ENCODE assay signal across 27 cellular contexts in genomic region chr20:24983896-24984295, GRCh38. TPM values are rescaled to one million over a fixed set of nuclear protein-coding genes. Genes with fewer than 3 reads are reported as not detected.
DNase-seq lines count a peak whose midpoint lies in the region; ATAC-seq, FAIRE-seq and TF ChIP-seq lines count a peak whose summit lies in the region.
"Had no signal": no experiment of that assay in that cellular context is flagged by ENCODE, and none has a peak within 500 bp of the region (broad histone marks: within the 10 kb centered on the region; RNA-seq: fewer than 3 reads in every experiment).

No MANE protein-coding gene starts in this region.

- H3K27me3 Mint-ChIP-seq in nephron (ENCODE audit: low read depth) (no peaks in the 10 kb centered on the region), type B pancreatic cell (no peaks in the 10 kb centered on the region)
- H3K27me3 Mint-ChIP-seq: activated naive CD8-positive, alpha-beta T cell treated with anti-CD3 and anti-CD28 coated beads for 36 hours; B cell had no signal

- peaks cover 50% of the 10 kb centered on the region for H3K36me3 Mint-ChIP-seq in nephron (ENCODE audit: low read depth)
- H3K36me3 Mint-ChIP-seq in type B pancreatic cell, result peaks cover 33% of the 10 kb centered on the region

- intact Hi-C loops in HepG2 (cut with micrococcal nuclease; ENCODE audit: unreplicated experiment) (no loop called here), left ventricle myocardium inferior (cut with micrococcal nuclease) (no loop called here)

- no peak for TF ChIP-seq POLR2A in HepG2 (IDR thresholded peaks at IDR 0.05; ENCODE audit: insufficient read depth in 1 of 2, low read depth in 2 of 2, low read length in 2 of 2)

- H3K9me3 Mint-ChIP-seq in nephron (peaks cover 13% of the 10 kb centered on the region), type B pancreatic cell (peaks cover 8% of the 10 kb centered on the region)
- H3K9me3 Mint-ChIP-seq: activated T-helper 2 cell treated with anti-CD3 and anti-CD28 coated beads, Interferon-gamma antibody, Interleukin-2, Interleukin-4, amounts not matched to agents 10 μg/mL and 5 μg/mL and 100 μg/mL, durations not matched to agents 14 hours and 24 hours and 36 hours had no signal

- H3K27ac Mint-ChIP-seq in nephron (peak overlapping the region in 2 of 3 experiments; percentile 31 to 33), type B pancreatic cell (no peak overlapping the region)
- H3K27ac Mint-ChIP-seq: activated naive CD8-positive, alpha-beta T cell treated with anti-CD3 and anti-CD28 coated beads for 36 hours; activated T-helper 2 cell treated with anti-CD3 and anti-CD28 coated beads, Interferon-gamma antibody, Interleukin-2, Interleukin-4, amounts not matched to agents 10 μg/mL and 5 μg/mL and 100 μg/mL, durations not matched to agents 14 hours and 24 hours and 36 hours; B cell had no signal

- in situ Hi-C loops in HepG2 (cut with HindIII; ENCODE audit: extremely low pct_ligation_motif_present, low pct_unique_long_range_greater_than_20kb), result no loop called here

- POLR2A ChIA-PET in HepG2 (lab: Yijun Ruan, JAX), result no interaction called here

- H3K9ac ChIP-seq in liver (ENCODE audit: low read depth in 1 of 2, low read length in 2 of 2) (peak overlapping the region; percentile 10 to 56), HepG2 (ENCODE audit: insufficient read depth, low read depth, low read length) (no peak overlapping the region)

- H3K4me1 ChIP-seq in liver (ENCODE audit: control insufficient read depth in 4 of 4, insufficient read depth in 4 of 4, low read length in 3 of 4), result peaks cover 21 to 83% (median 68%) of the 10 kb centered on the region in 4 donors
- H3K4me1 ChIP-seq in HepG2 (ENCODE audit: insufficient read depth, low read length), result peaks cover 55% of the 10 kb centered on the region
- peaks cover 29% of the 10 kb centered on the region for H3K4me1 ChIP-seq in left ventricle myocardium inferior
- H3K4me1 ChIP-seq: A549, prostate gland had no signal

- no peaks in the 10 kb centered on the region for H3K4me1 Mint-ChIP-seq in nephron
- H3K4me1 Mint-ChIP-seq in type B pancreatic cell (ENCODE audit: unreplicated experiment), result peaks cover 4% of the 10 kb centered on the region
- H3K4me1 Mint-ChIP-seq: WTC11 had no signal

- TF ChIP-seq CTCF in liver (IDR thresholded peaks at IDR 0.05; ENCODE audit: low read depth, low read length, missing input control) (no peak), HepG2 (CRISPR knock-in tag; IDR thresholded peaks at IDR 0.05) (no peak), left ventricle myocardium inferior (IDR thresholded peaks at IDR 0.05; ENCODE audit: borderline replicate concordance) (no peak), nephron (IDR thresholded peaks at IDR 0.05; ENCODE audit: unreplicated experiment in 3 of 3) (no peak), type B pancreatic cell (conservative IDR thresholded peaks at IDR 0.05) (no peak)

- H3K36me3 ChIP-seq in liver (ENCODE audit: control insufficient read depth in 4 of 4, insufficient read depth in 3 of 4, low read depth in 1 of 4, low read length in 3 of 4) (peaks cover 6 to 28% (median 18%) of the 10 kb centered on the region in 4 donors), HepG2 (replicated peaks in 1 of 2; ENCODE audit: control insufficient read depth in 1 of 2, insufficient read depth in 2 of 2, low read length in 2 of 2) (peaks cover 19 to 49% of the 10 kb centered on the region in 2 experiments; a peak in 4 of 5 replicates), left ventricle myocardium inferior (peaks cover 13% of the 10 kb centered on the region)
- H3K36me3 ChIP-seq: prostate gland had no signal

- TF ChIP-seq EP300 in HepG2 (IDR thresholded peaks at IDR 0.05; ENCODE audit: low read depth in 2 of 2, low read length in 2 of 2) (no peak), HepG2 (CRISPR knock-in tag; IDR thresholded peaks at IDR 0.05; ENCODE audit: borderline replicate concordance) (no peak)

- H3K4me3 ChIP-seq in liver (ENCODE audit: low read depth in 1 of 3, low read length in 3 of 3) (peak overlapping the region; percentile 10 to 61 (median 41)), HepG2 (replicated peaks in 1 of 3; ENCODE audit: insufficient read depth in 1 of 3, low read depth in 2 of 3, low read length in 3 of 3) (no peak overlapping the region), left ventricle myocardium inferior (no peak overlapping the region)
- H3K4me3 ChIP-seq: A549, prostate gland, upper lobe of left lung had no signal

- H3K9me3 ChIP-seq in liver (ENCODE audit: control insufficient read depth in 4 of 4, low read length in 3 of 4) (no peaks in the 10 kb centered on the region), HepG2 (ENCODE audit: low read length) (no peaks in the 10 kb centered on the region), left ventricle myocardium inferior (replicated peaks) (no peaks in the 10 kb centered on the region)
- H3K9me3 ChIP-seq: prostate gland, upper lobe of left lung had no signal

- peak in 1 of 2 donors; percentile 35 for TF ChIP-seq RAD21 in liver (IDR thresholded peaks at IDR 0.05)
- TF ChIP-seq RAD21 in HepG2 (CRISPR knock-in tag; IDR thresholded peaks at IDR 0.05), result no peak

- no peaks in the 10 kb centered on the region for H3K27me3 ChIP-seq in liver (ENCODE audit: control insufficient read depth in 4 of 4, insufficient read depth in 4 of 4, low read length in 3 of 4)
- no peaks in the 10 kb centered on the region for H3K27me3 ChIP-seq in HepG2 (ENCODE audit: control insufficient read depth in 1 of 2, insufficient read depth in 2 of 2, low read length in 2 of 2)
- no peaks in the 10 kb centered on the region for H3K27me3 ChIP-seq in left ventricle myocardium inferior (ENCODE audit: low read depth)
- H3K27me3 ChIP-seq: upper lobe of left lung had no signal

- no TSS peak for BruUV-seq in HepG2 (replicated peaks; lab: Mats Ljungman, UMichigan)

- H3K79me2 ChIP-seq in HepG2 (ENCODE audit: insufficient read depth, low read length), result peaks cover 44% of the 10 kb centered on the region

- no peak overlapping the region for H2AFZ ChIP-seq in HepG2 (ENCODE audit: low read length)

- peak overlapping the region; percentile 34 to 55 for H3K27ac ChIP-seq in liver (ENCODE audit: low read depth in 1 of 2, low read length in 2 of 2)
- H3K27ac ChIP-seq in HepG2 (ENCODE audit: extremely low read length, insufficient read depth, low read length), result no peak overlapping the region
- peak overlapping the region; percentile 32 for H3K27ac ChIP-seq in left ventricle myocardium inferior (replicated peaks)
- H3K27ac ChIP-seq: A549, prostate gland had no signal

- FAIRE-seq in HepG2 (lab: Jason Lieb, UNC), result no peak
- FAIRE-seq: A549, astrocyte, H1, kidney had no signal

- WGBS in liver, result 39% methylated on average over 8 of the region's 8 CpGs
- WGBS in HepG2 (ENCODE audit: low lambda C conversion rate), result 74% methylated on average over 8 of the region's 8 CpGs

- H3K4me3 Mint-ChIP-seq in nephron (no peak overlapping the region), type B pancreatic cell (no peak overlapping the region)
- H3K4me3 Mint-ChIP-seq: activated naive CD8-positive, alpha-beta T cell treated with anti-CD3 and anti-CD28 coated beads for 36 hours; B cell; WTC11 had no signal

- H3K4me2 ChIP-seq in HepG2 (ENCODE audit: low read depth, low read length), result no peak overlapping the region
- H3K4me2 ChIP-seq: A549 had no signal

- peaks cover 4% of the 10 kb centered on the region; the same call in 1 of the 2 replicates for H4K20me1 ChIP-seq in HepG2 (ENCODE audit: insufficient read depth, low read length)

- no peak for ATAC-seq in HepG2
- ATAC-seq: A549, Panc1, WTC11 had no signal

- DNase-seq in HepG2 (ENCODE audit: low spot score), result no peak
- DNase-seq in left ventricle myocardium inferior, result no peak
- DNase-seq in type B pancreatic cell (ENCODE audit: extremely low spot score, unreplicated experiment), result peak; percentile 24
- DNase-seq in cerebellar cortex (ENCODE audit: low spot score), result no peak
- DNase-seq in NCI-H1092 treated with DMSO at 0.1 percent for 48 hours (lab: John Stamatoyannopoulos, UW), result no peak
- DNase-seq in activated gamma-delta T cell (lab: John Stamatoyannopoulos, UW), result no peak
- DNase-seq: activated CD4-positive, alpha-beta T cell treated with anti-CD3 and anti-CD28 coated beads, Interleukin-2, amount 50 U/mL, for 1 hour; activated naive CD8-positive, alpha-beta T cell treated with anti-CD3 and anti-CD28 coated beads for 36 hours; caudate nucleus; DMS153; kidney; NCI-H187 treated with DMSO at 0.1 percent for 48 hours; NCI-H524 treated with DMSO at 0.1 percent for 48 hours; upper lobe of left lung had no signal

- CTCF ChIA-PET in HepG2 (lab: Yijun Ruan, JAX; ENCODE audit: low intra/inter-chr PET ratio, low total read pairs), result no interaction called here

RNA-seq across cellular contexts. Expression of gene APMAP, which starts 8.7 kb away (rescaled TPM):
- total RNA-seq in liver (100 to 1,000 TPM; 132 to 378 TPM), HepG2 (2016; rRNA removed; fragmentation: Illumina TruSeq; extraction: Trizol) (96.9 and 214 TPM in 2 replicates), left ventricle myocardium inferior (23.8 TPM), type B pancreatic cell (ENCODE audit: low replicate concordance) (71.6 and 72.8 TPM in 2 replicates)
- polyA plus RNA-seq in liver (100 to 1,000 TPM; 210 to 257 TPM), HepG2 (2011; rRNA removed) (168 and 177 TPM in 2 replicates)
- total RNA-seq in HepG2 (2016; cell fraction: cytosol; rRNA removed; fragmentation: Illumina TruSeq; extraction: Trizol; ENCODE audit: low read depth), result 20.1 and 22.7 TPM in 2 replicates
- 98.2 and 226 TPM in 2 replicates for total RNA-seq in HepG2 (2016; cell fraction: insoluble cytoplasmic fraction; rRNA removed; fragmentation: Illumina TruSeq; extraction: Trizol)
- 41.7 and 44.7 TPM in 2 replicates for total RNA-seq in HepG2 (2016; cell fraction: membrane; rRNA removed; fragmentation: Illumina TruSeq; extraction: Trizol)
- 175 and 197 TPM in 2 replicates for total RNA-seq in HepG2 (2016; cell fraction: nucleus; rRNA removed; fragmentation: Illumina TruSeq; extraction: Trizol)
- 161 and 178 TPM in 2 replicates for polyA plus RNA-seq in HepG2 (2011; cell fraction: cytosol; rRNA removed)
- polyA plus RNA-seq in HepG2 (2011; cell fraction: nucleus; rRNA removed), result 60.9 and 87.7 TPM in 2 replicates
- 152 and 183 TPM in 2 replicates for polyA plus RNA-seq in HepG2 (2012)
- 19.3 and 19.6 TPM in 2 replicates for polyA plus RNA-seq in HepG2 (2016; cell fraction: cytosol; fragmentation: Illumina TruSeq; extraction: Trizol; ENCODE audit: low read depth)
- 91.9 and 93.0 TPM in 2 replicates for polyA plus RNA-seq in HepG2 (2016; cell fraction: insoluble cytoplasmic fraction; fragmentation: Illumina TruSeq; extraction: Trizol; ENCODE audit: low read depth)
- 31.8 and 32.4 TPM in 2 replicates for polyA plus RNA-seq in HepG2 (2016; cell fraction: membrane; fragmentation: Illumina TruSeq; extraction: Trizol; ENCODE audit: low read depth)
- 261 and 268 TPM in 2 replicates for polyA plus RNA-seq in HepG2 (2016; cell fraction: nucleus; fragmentation: Illumina TruSeq; extraction: Trizol; ENCODE audit: insufficient read depth, low read depth)
- polyA minus RNA-seq in HepG2 (2011; rRNA and poly(A)+ RNA removed; ENCODE audit: low replicate concordance), result 27.2 and 96.2 TPM in 2 replicates
- 41.4 and 51.0 TPM in 2 replicates for polyA minus RNA-seq in HepG2 (2011; cell fraction: cytosol; rRNA and poly(A)+ RNA removed)
- polyA minus RNA-seq in HepG2 (2011; cell fraction: nucleus; rRNA and poly(A)+ RNA removed), result 33.6 and 47.4 TPM in 2 replicates

RNA-seq across cellular contexts. Expression of gene CST7, which starts 34.8 kb away (rescaled TPM):
- total RNA-seq in liver (10 to 100 TPM in 1 of 2 donors, 1 to 10 TPM in 1; 1.8 to 15.1 TPM), HepG2 (2016; rRNA removed; fragmentation: Illumina TruSeq; extraction: Trizol) (not detected in 2 replicates), left ventricle myocardium inferior (0.66 TPM), type B pancreatic cell (ENCODE audit: low replicate concordance) (not detected in 2 replicates)
- polyA plus RNA-seq in liver (1 to 10 TPM; 1.5 to 3.7 TPM), HepG2 (2011; rRNA removed) (not detected in 2 replicates)
- not detected in 2 replicates for total RNA-seq in HepG2 (2016; cell fraction: cytosol; rRNA removed; fragmentation: Illumina TruSeq; extraction: Trizol; ENCODE audit: low read depth)
- not detected in 2 replicates for total RNA-seq in HepG2 (2016; cell fraction: insoluble cytoplasmic fraction; rRNA removed; fragmentation: Illumina TruSeq; extraction: Trizol)
- total RNA-seq in HepG2 (2016; cell fraction: membrane; rRNA removed; fragmentation: Illumina TruSeq; extraction: Trizol), result not detected in 2 replicates
- not detected in 2 replicates for total RNA-seq in HepG2 (2016; cell fraction: nucleus; rRNA removed; fragmentation: Illumina TruSeq; extraction: Trizol)
- polyA plus RNA-seq in HepG2 (2011; cell fraction: cytosol; rRNA removed), result not detected in 2 replicates
- polyA plus RNA-seq in HepG2 (2011; cell fraction: nucleus; rRNA removed), result not detected in 2 replicates
- not detected in 2 replicates for polyA plus RNA-seq in HepG2 (2012)
- not detected in 2 replicates for polyA plus RNA-seq in HepG2 (2016; cell fraction: cytosol; fragmentation: Illumina TruSeq; extraction: Trizol; ENCODE audit: low read depth)
- not detected in 2 replicates for polyA plus RNA-seq in HepG2 (2016; cell fraction: insoluble cytoplasmic fraction; fragmentation: Illumina TruSeq; extraction: Trizol; ENCODE audit: low read depth)
- polyA plus RNA-seq in HepG2 (2016; cell fraction: membrane; fragmentation: Illumina TruSeq; extraction: Trizol; ENCODE audit: low read depth), result not detected in 2 replicates
- not detected in 2 replicates for polyA plus RNA-seq in HepG2 (2016; cell fraction: nucleus; fragmentation: Illumina TruSeq; extraction: Trizol; ENCODE audit: insufficient read depth, low read depth)
- not detected in 2 replicates for polyA minus RNA-seq in HepG2 (2011; rRNA and poly(A)+ RNA removed; ENCODE audit: low replicate concordance)
- not detected in 2 replicates for polyA minus RNA-seq in HepG2 (2011; cell fraction: cytosol; rRNA and poly(A)+ RNA removed)
- polyA minus RNA-seq in HepG2 (2011; cell fraction: nucleus; rRNA and poly(A)+ RNA removed), result not detected in 2 replicates
- total RNA-seq: glomerular endothelial cell, H1, LHCN-M2, lung microvascular endothelial cell, WTC11 had no signal
- polyA plus RNA-seq: A549, H1 had no signal

Comparison
In these comparisons a context has a peak if more than half of its experiments do, and no peak if none do; other contexts are left out.
1. H3K4me3 ChIP-seq: peak in liver (3 of 3); none in HepG2 (0 of 3) and left ventricle myocardium inferior (single experiment).